ENCODE assay signal across 37 cellular contexts in genomic region chr7:4220011-4220410, GRCh38.
A peak's percentile ranks its signal among the peaks of the same experiment; 100 is the strongest.
DNase-seq lines count a peak whose midpoint lies in the region; ATAC-seq, FAIRE-seq and TF ChIP-seq lines count a peak whose summit lies in the region.
"Had no signal": no experiment of that assay in that cellular context is flagged by ENCODE, and none has a peak within 500 bp of the region (broad histone marks: within the 10 kb centered on the region; RNA-seq: fewer than 3 reads in every experiment).

No MANE protein-coding gene starts in this region.

- H3K79me2 ChIP-seq in osteoblast (ENCODE audit: insufficient read depth, low read length), result no peaks in the 10 kb centered on the region

- no peaks in the 10 kb centered on the region for H4K20me1 ChIP-seq in osteoblast (ENCODE audit: insufficient read depth, low read length)
- H4K20me1 ChIP-seq: BLaER1; BLaER1 treated with 17β-estradiol and CSF1 and Interleukin-3, amounts not matched to agents 10 nM and 100 nM had no signal

- no peak overlapping the region for H3K27ac ChIP-seq in neuronal stem cell (replicated peaks; ENCODE audit: low read length)
- no peak overlapping the region for H3K27ac ChIP-seq in osteoblast (ENCODE audit: low read depth, low read length)
- no peak overlapping the region for H3K27ac ChIP-seq in gastroesophageal sphincter
- H3K27ac ChIP-seq: 22Rv1; A549; BLaER1; BLaER1 treated with 17β-estradiol and CSF1 and Interleukin-3, amounts not matched to agents 10 nM and 100 nM; C4-2B had no signal

- TF ChIP-seq EP300 in gastroesophageal sphincter (IDR thresholded peaks at IDR 0.05), result no peak

- H2BK12ac ChIP-seq in neuronal stem cell (ENCODE audit: low read length), result peak overlapping the region; percentile 63

- no peak overlapping the region for H2AFZ ChIP-seq in neuronal stem cell (ENCODE audit: low read length)
- H2AFZ ChIP-seq in osteoblast (ENCODE audit: low read length), result no peak overlapping the region

- no peak overlapping the region for H2BK5ac ChIP-seq in neuronal stem cell (ENCODE audit: low read length)

- no peaks in the 10 kb centered on the region for H3K79me1 ChIP-seq in neuronal stem cell (ENCODE audit: low read depth, low read length)

- no peak for ATAC-seq in Right ventricle myocardium inferior
- ATAC-seq in gastroesophageal sphincter, result no peak
- ATAC-seq: A549; CD8-positive, alpha-beta T cell had no signal

- H3K36me3 Mint-ChIP-seq in progenitor cell of endocrine pancreas (ENCODE audit: insufficient read depth), result peaks cover 13% of the 10 kb centered on the region
- H3K36me3 Mint-ChIP-seq: CD14-positive monocyte; CD4-positive, alpha-beta memory T cell; CD4-positive, CD25-positive, alpha-beta regulatory T cell; CD8-positive, alpha-beta memory T cell; CD8-positive, alpha-beta T cell had no signal

- no peaks in the 10 kb centered on the region for H3K27me3 Mint-ChIP-seq in progenitor cell of endocrine pancreas
- H3K27me3 Mint-ChIP-seq: B cell; CD4-positive, alpha-beta memory T cell; CD4-positive, alpha-beta T cell; CD4-positive, CD25-positive, alpha-beta regulatory T cell had no signal

- H2AK5ac ChIP-seq in neuronal stem cell (ENCODE audit: low read depth, low read length), result no peak overlapping the region

- no peak overlapping the region for H3K4me3 ChIP-seq in neuronal stem cell (ENCODE audit: low read length in 2 of 2)
- no peak overlapping the region for H3K4me3 ChIP-seq in osteoblast (ENCODE audit: insufficient read depth, low read length)
- no peak overlapping the region for H3K4me3 ChIP-seq in gastroesophageal sphincter
- H3K4me3 ChIP-seq: A549; BLaER1; BLaER1 treated with 17β-estradiol and CSF1 and Interleukin-3, amounts not matched to agents 10 nM and 100 nM had no signal

- DNase-seq in neuronal stem cell (ENCODE audit: low spot score) (no peak), osteoblast (ENCODE audit: insufficient read length, low spot score, missing footprints) (peak; percentile 36), progenitor cell of endocrine pancreas (ENCODE audit: low spot score, unreplicated experiment) (no peak), urothelium cell line (ENCODE audit: low spot score) (no peak), cortex of kidney (lab: John Stamatoyannopoulos, UW) (no peak), Right ventricle myocardium inferior (ENCODE audit: missing footprints) (no peak), hippocampal formation (lab: John Stamatoyannopoulos, UW) (no peak)
- DNase-seq: 8988T; ACHN; AML-193; BE2C; C1 segment of cervical spinal cord; Caco-2; Calu3; CD4-positive, alpha-beta memory T cell; CD4-positive, alpha-beta T cell; CD4-positive, CD25-positive, alpha-beta regulatory T cell; CD8-positive, alpha-beta memory T cell; CD8-positive, alpha-beta T cell; COR-L47; DMS 273 treated with DMSO at 0.1 percent for 48 hours; DMS153; DMS53; DMS79; DMS79 treated with DMSO at 0.1 percent for 48 hours; DND-41; EL had no signal

- no peak overlapping the region for H3K4me2 ChIP-seq in neuronal stem cell (ENCODE audit: insufficient read depth, low read length, poor library complexity, severe bottlenecking)
- no peak overlapping the region for H3K4me2 ChIP-seq in osteoblast (ENCODE audit: insufficient read depth, low read length)
- H3K4me2 ChIP-seq: A549; BLaER1; BLaER1 treated with 17β-estradiol and CSF1 and Interleukin-3, amounts not matched to agents 10 nM and 100 nM had no signal

- H3K27ac Mint-ChIP-seq in progenitor cell of endocrine pancreas, result peak overlapping the region; percentile 10
- H3K27ac Mint-ChIP-seq: B cell; CD4-positive, alpha-beta memory T cell; CD4-positive, alpha-beta T cell; CD4-positive, CD25-positive, alpha-beta regulatory T cell; CD8-positive, alpha-beta memory T cell; CD8-positive, alpha-beta T cell had no signal

- no peak for TF ChIP-seq POLR2A in gastroesophageal sphincter (IDR thresholded peaks at IDR 0.05)

- H4K91ac ChIP-seq in neuronal stem cell (ENCODE audit: low read depth, low read length, poor library complexity), result no peak overlapping the region

- no peak overlapping the region for H3K4me3 Mint-ChIP-seq in progenitor cell of endocrine pancreas (ENCODE audit: low read depth)
- H3K4me3 Mint-ChIP-seq: B cell; CD14-positive monocyte; CD4-positive, alpha-beta memory T cell; CD4-positive, alpha-beta T cell; CD4-positive, CD25-positive, alpha-beta regulatory T cell; CD8-positive, alpha-beta memory T cell; CD8-positive, alpha-beta T cell had no signal

- no peak overlapping the region for H2BK120ac ChIP-seq in neuronal stem cell (ENCODE audit: low read depth, low read length)

- H3K4me1 ChIP-seq in neuronal stem cell (ENCODE audit: control insufficient read depth in 2 of 2, insufficient read depth in 1 of 2, low read depth in 1 of 2, low read length in 2 of 2) (no peaks in the 10 kb centered on the region), osteoblast (ENCODE audit: insufficient read depth, low read length) (no peaks in the 10 kb centered on the region), gastroesophageal sphincter (no peaks in the 10 kb centered on the region)
- H3K4me1 ChIP-seq: A549, BE2C, Caco-2 had no signal

- H3K36me3 ChIP-seq in neuronal stem cell (replicated peaks in 1 of 2; ENCODE audit: control insufficient read depth in 2 of 2, insufficient read depth in 2 of 2, low read length in 2 of 2) (peaks cover 0 to 21% of the 10 kb centered on the region in 2 donors), osteoblast (ENCODE audit: insufficient read depth, low read length) (no peaks in the 10 kb centered on the region), gastroesophageal sphincter (no peaks in the 10 kb centered on the region)
- H3K36me3 ChIP-seq: BE2C; BLaER1; BLaER1 treated with 17β-estradiol and CSF1 and Interleukin-3, amounts not matched to agents 10 nM and 100 nM had no signal

- H3K18ac ChIP-seq in neuronal stem cell (ENCODE audit: low read length), result peak overlapping the region; percentile 52

- no peak overlapping the region for H3K9ac ChIP-seq in neuronal stem cell (ENCODE audit: low read depth, low read length, poor library complexity)
- H3K9ac ChIP-seq: BLaER1; BLaER1 treated with 17β-estradiol and CSF1 and Interleukin-3, amounts not matched to agents 10 nM and 100 nM had no signal

- no peaks in the 10 kb centered on the region for H3K4me1 Mint-ChIP-seq in progenitor cell of endocrine pancreas (ENCODE audit: low read depth)
- H3K4me1 Mint-ChIP-seq: B cell; CD14-positive monocyte; CD4-positive, alpha-beta memory T cell; CD4-positive, CD25-positive, alpha-beta regulatory T cell; CD8-positive, alpha-beta memory T cell had no signal

- intact Hi-C loops in Right ventricle myocardium inferior (cut with DNase I), result no loop called here

- no peak for TF ChIP-seq CTCF in osteoblast (IDR thresholded peaks at IDR 0.05; ENCODE audit: extremely low read depth, low read depth, low read length)
- TF ChIP-seq CTCF in progenitor cell of endocrine pancreas (IDR thresholded peaks at IDR 0.05; ENCODE audit: unreplicated experiment), result no peak
- TF ChIP-seq CTCF in gastroesophageal sphincter (IDR thresholded peaks at IDR 0.05), result no peak

- no peaks in the 10 kb centered on the region for H3K9me3 Mint-ChIP-seq in progenitor cell of endocrine pancreas (ENCODE audit: low read depth)
- H3K9me3 Mint-ChIP-seq: CD4-positive, alpha-beta memory T cell; CD4-positive, alpha-beta T cell; CD8-positive, alpha-beta memory T cell had no signal

- FAIRE-seq in urothelium cell line (lab: Jason Lieb, UNC), result peak; percentile 92
- FAIRE-seq: A204.1, A549, D721Med had no signal

- H3K23ac ChIP-seq in neuronal stem cell (ENCODE audit: low read depth, low read length, poor library complexity), result no peak overlapping the region

- no peak overlapping the region for H3K14ac ChIP-seq in neuronal stem cell (ENCODE audit: low read length)

- H3K27me3 ChIP-seq in neuronal stem cell (ENCODE audit: control insufficient read depth in 3 of 3, insufficient read depth in 3 of 3, low read depth in 1 of 3, low read length in 3 of 3), result no peaks in the 10 kb centered on the region
- H3K27me3 ChIP-seq in osteoblast (ENCODE audit: insufficient read depth, low read length), result no peaks in the 10 kb centered on the region
- H3K27me3 ChIP-seq in gastroesophageal sphincter, result no peaks in the 10 kb centered on the region
- H3K27me3 ChIP-seq: BE2C; BLaER1; BLaER1 treated with 17β-estradiol and CSF1 and Interleukin-3, amounts not matched to agents 10 nM and 100 nM had no signal

- no peak overlapping the region for H3K4ac ChIP-seq in neuronal stem cell (ENCODE audit: low read length)

- H3K9me3 ChIP-seq in neuronal stem cell (replicated peaks in 1 of 2; ENCODE audit: control insufficient read depth in 2 of 2, insufficient read depth in 1 of 2, low read depth in 1 of 2, low read length in 2 of 2) (peaks cover 0 to 2% of the 10 kb centered on the region in 2 donors), osteoblast (ENCODE audit: low read depth, low read length) (no peaks in the 10 kb centered on the region), gastroesophageal sphincter (no peaks in the 10 kb centered on the region)
- H3K9me3 ChIP-seq: A549, Caco-2 had no signal

- H4K8ac ChIP-seq in neuronal stem cell (ENCODE audit: low read depth, low read length), result no peak overlapping the region

- WGBS in neuronal stem cell (ENCODE audit: extremely low coverage in 2 of 2, insufficient read length in 2 of 2, insufficient replicate concordance in 1 of 2), 2 donors, result no CpG with 5 or more reads among the region's 15 CpGs
- WGBS in gastroesophageal sphincter (ENCODE audit: low coverage in 1 of 2), 2 donors, result 100% methylated on average over 1 to 2 of the region's 15 CpGs

- no peak overlapping the region for H2BK15ac ChIP-seq in neuronal stem cell (ENCODE audit: low read length)
